In the genomic region with DNA sequence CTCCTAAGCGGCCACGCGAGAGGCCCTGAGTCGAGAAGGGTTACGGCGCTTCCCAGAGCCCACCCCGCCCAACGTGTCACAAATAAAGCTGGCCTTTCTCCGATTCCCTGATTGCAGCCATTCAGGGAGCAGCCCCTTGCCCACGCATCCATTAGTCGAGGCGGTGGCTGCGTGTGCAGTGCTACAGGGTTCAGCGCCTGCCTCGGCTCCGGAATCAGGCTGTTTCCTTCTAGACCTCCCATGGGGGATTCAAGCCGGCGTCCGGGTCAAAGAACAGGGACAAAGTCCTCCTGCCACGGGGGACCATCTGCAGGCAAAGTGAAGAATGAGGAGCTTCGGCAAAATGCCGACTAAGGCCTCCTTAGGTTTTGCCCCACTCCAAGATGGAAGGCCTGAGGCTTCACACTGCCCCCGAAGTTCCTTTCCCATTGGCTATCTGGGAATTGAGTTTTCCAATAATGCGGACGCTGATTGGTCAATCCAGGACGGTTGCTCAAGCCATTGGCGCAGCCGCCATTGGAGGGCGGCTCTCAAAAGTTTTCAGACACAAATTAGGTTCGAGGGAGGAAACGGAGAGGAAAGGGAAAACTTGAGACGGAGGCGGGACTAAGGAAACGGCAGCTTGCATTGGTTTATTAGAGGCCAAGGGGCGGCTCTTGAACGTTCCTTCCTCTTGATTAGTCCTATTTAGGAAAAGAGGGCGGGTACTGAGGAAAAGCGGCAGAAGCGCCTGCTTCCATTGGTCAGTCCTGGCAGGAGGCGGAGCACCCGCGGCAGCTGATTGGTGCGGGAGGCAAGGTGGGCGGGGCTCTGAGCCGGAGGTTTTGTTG, we compare ENCODE assay signal across 1 cellular context.
TF ChIP-seq lines count a peak whose summit lies in the region.

No MANE protein-coding gene starts in this region.

TF ChIP-seq in HEK293, 187 proteins besides CTCF, POLR2A, EP300 and RAD21 (continued from another document and continues in another):
- TF ChIP-seq ZNF518A (tag by site-specific recombination; conservative IDR thresholded peaks at IDR 0.05; ENCODE audit: low read depth) (peak; percentile 81), ZFP69B (tag by site-specific recombination; IDR thresholded peaks at IDR 0.05) (no peak), ZNF544 (tag by site-specific recombination; IDR thresholded peaks at IDR 0.05) (no peak), ZNF26 (tag by site-specific recombination; IDR thresholded peaks at IDR 0.05) (no peak), GLI4 (tag by site-specific recombination; IDR thresholded peaks at IDR 0.05) (no peak), GLI2 (tag by site-specific recombination; IDR thresholded peaks at IDR 0.05; ENCODE audit: borderline replicate concordance, low read depth) (no peak), MYNN (tag by site-specific recombination; IDR thresholded peaks at IDR 0.05; ENCODE audit: borderline replicate concordance) (no peak), ZNF791 (tag by site-specific recombination; IDR thresholded peaks at IDR 0.05) (no peak), TCF7L2 (IDR thresholded peaks at IDR 0.05; ENCODE audit: borderline replicate concordance, low read depth, low read length) (no peak), ZSCAN30 (tag by site-specific recombination; IDR thresholded peaks at IDR 0.05) (no peak; the same call in 1 of the 2 replicates), ZNF146 (tag by site-specific recombination; IDR thresholded peaks at IDR 0.05) (no peak), ZNF629 (tag by site-specific recombination; IDR thresholded peaks at IDR 0.05) (no peak), ZFP41 (tag by site-specific recombination; IDR thresholded peaks at IDR 0.05; ENCODE audit: borderline replicate concordance) (no peak), ZNF24 (tag by site-specific recombination; IDR thresholded peaks at IDR 0.05) (peak; percentile 45; the same call in 1 of the 2 replicates), ZNF792 (tag by site-specific recombination; IDR thresholded peaks at IDR 0.05) (no peak), ZNF223 (tag by site-specific recombination; IDR thresholded peaks at IDR 0.05) (no peak), HOXC10 (CRISPR knock-in tag; IDR thresholded peaks at IDR 0.05) (no peak), PRDM4 (tag by site-specific recombination; IDR thresholded peaks at IDR 0.05) (no peak), GLIS2 (tag by site-specific recombination; IDR thresholded peaks at IDR 0.05) (no peak), ZNF175 (tag by site-specific recombination; IDR thresholded peaks at IDR 0.05) (no peak), ZNF266 (tag by site-specific recombination; IDR thresholded peaks at IDR 0.05; ENCODE audit: low read depth) (no peak), ZNF140 (tag by site-specific recombination; IDR thresholded peaks at IDR 0.05) (no peak), ZNF423 (tag by site-specific recombination; IDR thresholded peaks at IDR 0.05) (no peak), ZNF530 (tag by site-specific recombination; IDR thresholded peaks at IDR 0.05; ENCODE audit: low read depth) (no peak), ZNF16 (tag by site-specific recombination; IDR thresholded peaks at IDR 0.05; ENCODE audit: low read depth) (no peak), ZBTB20 (tag by site-specific recombination; IDR thresholded peaks at IDR 0.05) (no peak), KLF7 (tag by site-specific recombination; IDR thresholded peaks at IDR 0.05; ENCODE audit: borderline replicate concordance) (no peak), ZNF580 (tag by site-specific recombination; IDR thresholded peaks at IDR 0.05) (no peak; the same call in 1 of the 2 replicates), ZNF510 (tag by site-specific recombination; IDR thresholded peaks at IDR 0.05; ENCODE audit: insufficient replicate concordance) (no peak), SCRT1 (tag by site-specific recombination; IDR thresholded peaks at IDR 0.05; ENCODE audit: borderline replicate concordance) (no peak), ZNF704 (tag by site-specific recombination; IDR thresholded peaks at IDR 0.05) (no peak)
- TF ChIP-seq, protein P1, sequence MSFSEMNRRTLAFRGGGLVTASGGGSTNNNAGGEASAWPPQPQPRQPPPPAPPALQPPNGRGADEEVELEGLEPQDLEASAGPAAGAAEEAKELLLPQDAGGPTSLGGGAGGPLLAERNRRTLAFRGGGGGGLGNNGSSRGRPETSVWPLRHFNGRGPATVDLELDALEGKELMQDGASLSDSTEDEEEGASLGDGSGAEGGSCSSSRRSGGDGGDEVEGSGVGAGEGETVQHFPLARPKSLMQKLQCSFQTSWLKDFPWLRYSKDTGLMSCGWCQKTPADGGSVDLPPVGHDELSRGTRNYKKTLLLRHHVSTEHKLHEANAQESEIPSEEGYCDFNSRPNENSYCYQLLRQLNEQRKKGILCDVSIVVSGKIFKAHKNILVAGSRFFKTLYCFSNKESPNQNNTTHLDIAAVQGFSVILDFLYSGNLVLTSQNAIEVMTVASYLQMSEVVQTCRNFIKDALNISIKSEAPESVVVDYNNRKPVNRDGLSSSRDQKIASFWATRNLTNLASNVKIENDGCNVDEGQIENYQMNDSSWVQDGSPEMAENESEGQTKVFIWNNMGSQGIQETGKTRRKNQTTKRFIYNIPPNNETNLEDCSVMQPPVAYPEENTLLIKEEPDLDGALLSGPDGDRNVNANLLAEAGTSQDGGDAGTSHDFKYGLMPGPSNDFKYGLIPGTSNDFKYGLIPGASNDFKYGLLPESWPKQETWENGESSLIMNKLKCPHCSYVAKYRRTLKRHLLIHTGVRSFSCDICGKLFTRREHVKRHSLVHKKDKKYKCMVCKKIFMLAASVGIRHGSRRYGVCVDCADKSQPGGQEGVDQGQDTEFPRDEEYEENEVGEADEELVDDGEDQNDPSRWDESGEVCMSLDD (tag by site-specific recombination; IDR thresholded peaks at IDR 0.05) = no peak
- TF ChIP-seq, protein P2, sequence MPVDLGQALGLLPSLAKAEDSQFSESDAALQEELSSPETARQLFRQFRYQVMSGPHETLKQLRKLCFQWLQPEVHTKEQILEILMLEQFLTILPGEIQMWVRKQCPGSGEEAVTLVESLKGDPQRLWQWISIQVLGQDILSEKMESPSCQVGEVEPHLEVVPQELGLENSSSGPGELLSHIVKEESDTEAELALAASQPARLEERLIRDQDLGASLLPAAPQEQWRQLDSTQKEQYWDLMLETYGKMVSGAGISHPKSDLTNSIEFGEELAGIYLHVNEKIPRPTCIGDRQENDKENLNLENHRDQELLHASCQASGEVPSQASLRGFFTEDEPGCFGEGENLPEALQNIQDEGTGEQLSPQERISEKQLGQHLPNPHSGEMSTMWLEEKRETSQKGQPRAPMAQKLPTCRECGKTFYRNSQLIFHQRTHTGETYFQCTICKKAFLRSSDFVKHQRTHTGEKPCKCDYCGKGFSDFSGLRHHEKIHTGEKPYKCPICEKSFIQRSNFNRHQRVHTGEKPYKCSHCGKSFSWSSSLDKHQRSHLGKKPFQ (tag by site-specific recombination; IDR thresholded peaks at IDR 0.05) = no peak
- TF ChIP-seq, protein P3, sequence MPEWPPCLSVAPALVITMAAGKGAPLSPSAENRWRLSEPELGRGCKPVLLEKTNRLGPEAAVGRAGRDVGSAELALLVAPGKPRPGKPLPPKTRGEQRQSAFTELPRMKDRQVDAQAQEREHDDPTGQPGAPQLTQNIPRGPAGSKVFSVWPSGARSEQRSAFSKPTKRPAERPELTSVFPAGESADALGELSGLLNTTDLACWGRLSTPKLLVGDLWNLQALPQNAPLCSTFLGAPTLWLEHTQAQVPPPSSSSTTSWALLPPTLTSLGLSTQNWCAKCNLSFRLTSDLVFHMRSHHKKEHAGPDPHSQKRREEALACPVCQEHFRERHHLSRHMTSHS (tag by site-specific recombination; IDR thresholded peaks at IDR 0.05) = no peak
- TF ChIP-seq, protein P4, sequence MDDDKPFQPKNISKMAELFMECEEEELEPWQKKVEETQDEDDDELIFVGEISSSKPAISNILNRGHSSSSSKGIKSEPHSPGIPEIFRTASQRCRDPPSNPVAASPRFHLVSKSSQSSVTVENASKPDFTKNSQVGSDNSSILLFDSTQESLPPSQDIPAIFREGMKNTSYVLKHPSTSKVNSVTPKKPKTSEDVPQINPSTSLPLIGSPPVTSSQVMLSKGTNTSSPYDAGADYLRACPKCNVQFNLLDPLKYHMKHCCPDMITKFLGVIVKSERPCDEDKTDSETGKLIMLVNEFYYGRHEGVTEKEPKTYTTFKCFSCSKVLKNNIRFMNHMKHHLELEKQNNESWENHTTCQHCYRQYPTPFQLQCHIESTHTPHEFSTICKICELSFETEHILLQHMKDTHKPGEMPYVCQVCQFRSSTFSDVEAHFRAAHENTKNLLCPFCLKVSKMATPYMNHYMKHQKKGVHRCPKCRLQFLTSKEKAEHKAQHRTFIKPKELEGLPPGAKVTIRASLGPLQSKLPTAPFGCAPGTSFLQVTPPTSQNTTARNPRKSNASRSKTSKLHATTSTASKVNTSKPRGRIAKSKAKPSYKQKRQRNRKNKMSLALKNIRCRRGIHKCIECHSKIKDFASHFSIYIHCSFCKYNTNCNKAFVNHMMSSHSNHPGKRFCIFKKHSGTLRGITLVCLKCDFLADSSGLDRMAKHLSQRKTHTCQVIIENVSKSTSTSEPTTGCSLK (tag by site-specific recombination; IDR thresholded peaks at IDR 0.05) = no peak
